5 cellular contexts compared by ENCODE assay signal in the genomic region with DNA sequence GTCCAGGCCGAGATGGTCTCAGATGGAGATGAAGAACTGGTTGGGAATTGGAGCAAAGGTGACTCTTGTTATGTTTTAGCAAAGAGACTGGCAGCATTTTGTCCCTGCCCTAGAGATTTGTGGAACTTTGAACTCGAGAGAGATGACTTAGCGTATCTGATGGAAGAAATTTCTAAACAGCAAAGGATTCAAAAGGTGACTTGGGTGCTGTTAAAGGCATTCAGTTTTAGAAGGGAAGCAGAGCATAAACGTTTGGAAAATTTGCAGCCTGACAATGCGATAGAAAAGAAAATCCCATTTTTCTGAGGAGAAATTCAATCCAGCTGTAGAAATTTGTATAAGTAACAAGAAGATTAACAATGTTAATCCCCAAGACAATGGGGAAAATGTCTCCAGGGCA. TPM values are rescaled to one million over a fixed set of nuclear protein-coding genes. Genes with fewer than 3 reads are reported as not detected.
DNase-seq lines count a peak whose midpoint lies in the region; ATAC-seq, FAIRE-seq and TF ChIP-seq lines count a peak whose summit lies in the region.
"Not testable (repeated sequence)": the region's sequence is repeated elsewhere in the genome, so short reads cannot be mapped to it uniquely, and the experiment has no call there.

No MANE protein-coding gene starts in this region.

- H3K79me2 ChIP-seq in HepG2 (ENCODE audit: insufficient read depth, low read length) = not testable (repeated sequence)

- H3K9me3 ChIP-seq in HepG2 (ENCODE audit: low read length); small intestine (ENCODE audit: control insufficient read depth, low read depth): not testable (repeated sequence)

- POLR2A ChIA-PET in HepG2 (lab: Yijun Ruan, JAX) = not testable (repeated sequence)

- not testable (repeated sequence) for TF ChIP-seq RAD21 in HepG2 (CRISPR knock-in tag; IDR thresholded peaks at IDR 0.05)

- TF ChIP-seq EP300 in HepG2 (IDR thresholded peaks at IDR 0.05; ENCODE audit: low read depth in 2 of 2, low read length in 2 of 2); HepG2 (CRISPR knock-in tag; IDR thresholded peaks at IDR 0.05; ENCODE audit: borderline replicate concordance): not testable (repeated sequence)

- intact Hi-C loops in HepG2 (cut with micrococcal nuclease; ENCODE audit: unreplicated experiment) = not testable (repeated sequence)

- H2AFZ ChIP-seq in HepG2 (ENCODE audit: low read length) = not testable (repeated sequence)

- TF ChIP-seq CTCF in HepG2 (CRISPR knock-in tag; IDR thresholded peaks at IDR 0.05) = not testable (repeated sequence)

- H3K36me3 Mint-ChIP-seq in activated naive CD8-positive, alpha-beta T cell = not testable (repeated sequence)
- H3K36me3 Mint-ChIP-seq in stimulated activated memory B cell treated with anti-CD40 and anti-IgM and Interleukin-4, amounts not matched to agents 10 μg/mL and 1 μg/mL and 100 μg/mL, for 72 hours = peaks cover 23% of the 10 kb centered on the region

- not testable (repeated sequence) for H3K27me3 Mint-ChIP-seq in activated naive CD8-positive, alpha-beta T cell; stimulated activated memory B cell treated with anti-CD40 and anti-IgM and Interleukin-4, amounts not matched to agents 10 μg/mL and 1 μg/mL and 100 μg/mL, for 72 hours

- not testable (repeated sequence) for TF ChIP-seq POLR2A in HepG2 (IDR thresholded peaks at IDR 0.05; ENCODE audit: insufficient read depth in 1 of 2, low read depth in 2 of 2, low read length in 2 of 2)

- H3K36me3 ChIP-seq in HepG2 (replicated peaks in 1 of 2; ENCODE audit: control insufficient read depth in 1 of 2, insufficient read depth in 2 of 2, low read length in 2 of 2); small intestine (ENCODE audit: control insufficient read depth in 2 of 2, insufficient read depth in 2 of 2, low read length in 2 of 2): not testable (repeated sequence)

- H4K20me1 ChIP-seq in HepG2 (ENCODE audit: insufficient read depth, low read length) = not testable (repeated sequence)

- H3K4me1 Mint-ChIP-seq in activated naive CD8-positive, alpha-beta T cell (ENCODE audit: low read depth) = peaks cover 23% of the 10 kb centered on the region
- H3K4me1 Mint-ChIP-seq in stimulated activated memory B cell treated with anti-CD40 and anti-IgM and Interleukin-4, amounts not matched to agents 10 μg/mL and 1 μg/mL and 100 μg/mL, for 72 hours = peaks cover 17% of the 10 kb centered on the region

- DNase-seq in activated CD8-positive, alpha-beta memory T cell treated with anti-CD3 and anti-CD28 coated beads for 24 hours = peak; percentile 9
- not testable (repeated sequence) for DNase-seq in HepG2 (ENCODE audit: low spot score)
- DNase-seq in small intestine = peak; percentile 27

- FAIRE-seq in HepG2 (lab: Jason Lieb, UNC); small intestine (lab: Jason Lieb, UNC): not testable (repeated sequence)

- not testable (repeated sequence) for H3K4me2 ChIP-seq in HepG2 (ENCODE audit: low read depth, low read length)

- not testable (repeated sequence) for BruUV-seq in HepG2 (replicated peaks; lab: Mats Ljungman, UMichigan)

- CTCF ChIA-PET in HepG2 (lab: Yijun Ruan, JAX; ENCODE audit: low intra/inter-chr PET ratio, low total read pairs) = not testable (repeated sequence)

- in situ Hi-C loops in HepG2 (cut with HindIII; ENCODE audit: extremely low pct_ligation_motif_present, low pct_unique_long_range_greater_than_20kb) = not testable (repeated sequence)

- H3K4me3 Mint-ChIP-seq in activated naive CD8-positive, alpha-beta T cell; stimulated activated memory B cell treated with anti-CD40 and anti-IgM and Interleukin-4, amounts not matched to agents 10 μg/mL and 1 μg/mL and 100 μg/mL, for 72 hours: not testable (repeated sequence)

- peak overlapping the region; percentile 52 for H3K27ac Mint-ChIP-seq in activated naive CD8-positive, alpha-beta T cell
- peak overlapping the region; percentile 16 for H3K27ac Mint-ChIP-seq in stimulated activated memory B cell treated with anti-CD40 and anti-IgM and Interleukin-4, amounts not matched to agents 10 μg/mL and 1 μg/mL and 100 μg/mL, for 72 hours

- WGBS in HepG2 (ENCODE audit: low lambda C conversion rate) = 21% methylated on average over 5 of the region's 5 CpGs
- 77 to 91% (median 82%) methylated on average over 5 of the region's 5 CpGs for WGBS in small intestine, 3 donors

- not testable (repeated sequence) for H3K9me3 Mint-ChIP-seq in activated naive CD8-positive, alpha-beta T cell (ENCODE audit: low read depth)
- H3K9me3 Mint-ChIP-seq in stimulated activated memory B cell treated with anti-CD40 and anti-IgM and Interleukin-4, amounts not matched to agents 10 μg/mL and 1 μg/mL and 100 μg/mL, for 72 hours = peaks cover 11% of the 10 kb centered on the region

- H3K27ac ChIP-seq in HepG2 (ENCODE audit: extremely low read length, insufficient read depth, low read length); small intestine (ENCODE audit: low read depth in 1 of 2, low read length in 1 of 2): not testable (repeated sequence)

- not testable (repeated sequence) for H3K9ac ChIP-seq in HepG2 (ENCODE audit: insufficient read depth, low read depth, low read length)

- not testable (repeated sequence) for H3K4me3 ChIP-seq in HepG2 (replicated peaks in 1 of 3; ENCODE audit: insufficient read depth in 1 of 3, low read depth in 2 of 3, low read length in 3 of 3); small intestine (ENCODE audit: low read depth in 1 of 2, low read length in 2 of 2)

- not testable (repeated sequence) for H3K27me3 ChIP-seq in HepG2 (ENCODE audit: control insufficient read depth in 1 of 2, insufficient read depth in 2 of 2, low read length in 2 of 2); small intestine (ENCODE audit: control insufficient read depth in 2 of 2, insufficient read depth in 2 of 2, low read length in 2 of 2)

- peaks cover 41% of the 10 kb centered on the region for H3K4me1 ChIP-seq in HepG2 (ENCODE audit: insufficient read depth, low read length)
- H3K4me1 ChIP-seq in small intestine (ENCODE audit: control insufficient read depth in 2 of 2, insufficient read depth in 1 of 2, low read depth in 1 of 2, low read length in 1 of 2) = not testable (repeated sequence)

- not testable (repeated sequence) for ATAC-seq in HepG2; stimulated activated memory B cell treated with anti-CD40 and anti-IgM and Interleukin-4, amounts not matched to agents 10 μg/mL and 1 μg/mL and 100 μg/mL, for 72 hours

TF ChIP-seq in HepG2, 621 proteins besides CTCF, POLR2A, EP300 and RAD21:
- TF ChIP-seq HNF4A (CRISPR knock-in tag; IDR thresholded peaks at IDR 0.05) = peak; percentile 15; the same call in 1 of the 2 replicates
- TF ChIP-seq RXRB (CRISPR knock-in tag; IDR thresholded peaks at IDR 0.05; ENCODE audit: borderline replicate concordance) = peak; percentile 55; the same call in 1 of the 2 replicates
- TF ChIP-seq ZNF841 (CRISPR knock-in tag; IDR thresholded peaks at IDR 0.05; ENCODE audit: borderline replicate concordance) = peak; percentile 96

RNA-seq across cellular contexts. Expression of a gene that starts 44.0 kb away (rescaled TPM):
- 31.9 and 36.1 TPM in 2 replicates for total RNA-seq in HepG2 (2016; rRNA removed; fragmentation: Illumina TruSeq; extraction: Trizol)
- total RNA-seq in HepG2 (2016; cell fraction: cytosol; rRNA removed; fragmentation: Illumina TruSeq; extraction: Trizol; ENCODE audit: low read depth) = 9.3 and 12.2 TPM in 2 replicates
- 35.0 TPM in 2 replicates for total RNA-seq in HepG2 (2016; cell fraction: insoluble cytoplasmic fraction; rRNA removed; fragmentation: Illumina TruSeq; extraction: Trizol)
- 33.5 and 36.6 TPM in 2 replicates for total RNA-seq in HepG2 (2016; cell fraction: membrane; rRNA removed; fragmentation: Illumina TruSeq; extraction: Trizol)
- total RNA-seq in HepG2 (2016; cell fraction: nucleus; rRNA removed; fragmentation: Illumina TruSeq; extraction: Trizol) = 18.8 and 19.2 TPM in 2 replicates
- 12.7 and 13.6 TPM in 2 replicates for polyA plus RNA-seq in HepG2 (2011; rRNA removed)
- polyA plus RNA-seq in HepG2 (2011; cell fraction: cytosol; rRNA removed) = 10.4 and 11.2 TPM in 2 replicates
- 8.5 TPM in 2 replicates for polyA plus RNA-seq in HepG2 (2011; cell fraction: nucleus; rRNA removed)
- polyA plus RNA-seq in HepG2 (2012) = 22.3 and 22.4 TPM in 2 replicates
- 7.1 and 10.0 TPM in 2 replicates for polyA plus RNA-seq in HepG2 (2016; cell fraction: cytosol; fragmentation: Illumina TruSeq; extraction: Trizol; ENCODE audit: low read depth)
- polyA plus RNA-seq in HepG2 (2016; cell fraction: insoluble cytoplasmic fraction; fragmentation: Illumina TruSeq; extraction: Trizol; ENCODE audit: low read depth) = 45.6 and 46.6 TPM in 2 replicates
- polyA plus RNA-seq in HepG2 (2016; cell fraction: membrane; fragmentation: Illumina TruSeq; extraction: Trizol; ENCODE audit: low read depth) = 20.3 and 27.1 TPM in 2 replicates
- polyA plus RNA-seq in HepG2 (2016; cell fraction: nucleus; fragmentation: Illumina TruSeq; extraction: Trizol; ENCODE audit: insufficient read depth, low read depth) = 31.2 and 33.5 TPM in 2 replicates
- polyA minus RNA-seq in HepG2 (2011; rRNA and poly(A)+ RNA removed; ENCODE audit: low replicate concordance) = 13.8 and 26.7 TPM in 2 replicates
- polyA minus RNA-seq in HepG2 (2011; cell fraction: cytosol; rRNA and poly(A)+ RNA removed) = 9.2 and 10.8 TPM in 2 replicates
- polyA minus RNA-seq in HepG2 (2011; cell fraction: nucleus; rRNA and poly(A)+ RNA removed) = 10.3 and 10.9 TPM in 2 replicates
- 10 to 100 TPM; 51.9 to 65.4 (median 64.6) TPM for polyA plus RNA-seq in small intestine
